In genomic region chr15:33091983-33092688, GRCh38 we compare ENCODE assay signal across 16 cellular contexts.
DNase-seq lines count a peak whose midpoint lies in the region; ATAC-seq and TF ChIP-seq lines count a peak whose summit lies in the region.
"Had no signal": no experiment of that assay in that cellular context is flagged by ENCODE, and none has a peak within 500 bp of the region (broad histone marks: within the 10 kb centered on the region; RNA-seq: fewer than 3 reads in every experiment).

No MANE protein-coding gene starts in this region.

- H3K4me3 Mint-ChIP-seq in CD4-positive, CD25-positive, alpha-beta regulatory T cell, result peak overlapping the region in 1 of 4 donors; percentile 76
- peak overlapping the region; percentile 1 to 77 (median 49) for H3K4me3 Mint-ChIP-seq in T-cell
- H3K4me3 Mint-ChIP-seq: activated naive CD8-positive, alpha-beta T cell treated with anti-CD3 and anti-CD28 coated beads, Interleukin-2, amount 50 U/mL, for 24 hours; H9 had no signal

- no peaks in the 10 kb centered on the region for H3K36me3 Mint-ChIP-seq in CD4-positive, CD25-positive, alpha-beta regulatory T cell
- H3K36me3 Mint-ChIP-seq in T-cell, result no peaks in the 10 kb centered on the region

- H3K4me1 ChIP-seq in CD4-positive, CD25-positive, alpha-beta regulatory T cell (ENCODE audit: control insufficient read depth, insufficient read depth, low read length, poor library complexity, severe bottlenecking), result no peaks in the 10 kb centered on the region
- H3K4me1 ChIP-seq in HEK293 (ENCODE audit: control insufficient read depth, insufficient read depth, low read length), result peaks cover 20% of the 10 kb centered on the region
- H3K4me1 ChIP-seq: parathyroid adenoma, spleen had no signal

- H3K36me3 ChIP-seq in CD4-positive, CD25-positive, alpha-beta regulatory T cell (ENCODE audit: control insufficient read depth, insufficient read depth, low read length), result no peaks in the 10 kb centered on the region
- no peaks in the 10 kb centered on the region for H3K36me3 ChIP-seq in HEK293 (ENCODE audit: control insufficient read depth in 2 of 2, insufficient read depth in 1 of 2, low read length in 2 of 2)
- H3K36me3 ChIP-seq: spleen had no signal

- peak overlapping the region in 1 of 3 donors; percentile 78 for H3K27ac Mint-ChIP-seq in CD4-positive, CD25-positive, alpha-beta regulatory T cell
- H3K27ac Mint-ChIP-seq in T-cell, result peak overlapping the region; percentile 33 to 75
- H3K27ac Mint-ChIP-seq: activated naive CD8-positive, alpha-beta T cell treated with anti-CD3 and anti-CD28 coated beads, Interleukin-2, amount 50 U/mL, for 24 hours had no signal

- peak overlapping the region; percentile 54 for H3K4me3 ChIP-seq in CD4-positive, CD25-positive, alpha-beta regulatory T cell (ENCODE audit: low read depth, low read length)
- H3K4me3 ChIP-seq in HEK293 (ENCODE audit: low read depth, low read length), result no peak overlapping the region

- CTCF ChIA-PET in HEK293 (lab: Yijun Ruan, JAX), result interaction anchor here (0.6 to 13.3 kb wide), 2 partner anchors 41 to 68 kb away, joined by 3 to 185 read pairs; no protein-coding TSS in a partner anchor
- CTCF ChIA-PET in T-cell (lab: Charles Lee), result interaction anchor here in 1 of 2 donors (0.9 kb wide), 1 partner anchor 609 kb away, joined by 3 read pairs; no protein-coding TSS in a partner anchor

- H3K27ac ChIP-seq in CD4-positive, CD25-positive, alpha-beta regulatory T cell (ENCODE audit: insufficient read depth, low read length, poor library complexity, severe bottlenecking), result no peak overlapping the region
- no peak overlapping the region for H3K27ac ChIP-seq in HEK293 (ENCODE audit: extremely low read depth, low read depth, low read length)
- H3K27ac ChIP-seq: epithelial cell of prostate, parathyroid adenoma, spleen had no signal

- POLR2A ChIA-PET in HEK293 (lab: Yijun Ruan, JAX) (no interaction called here), T-cell (lab: Charles Lee) (no interaction called here)

- H3K27me3 Mint-ChIP-seq in CD4-positive, CD25-positive, alpha-beta regulatory T cell, result peaks cover 9% of the 10 kb centered on the region
- no peaks in the 10 kb centered on the region for H3K27me3 Mint-ChIP-seq in T-cell
- H3K27me3 Mint-ChIP-seq: activated naive CD8-positive, alpha-beta T cell treated with anti-CD3 and anti-CD28 coated beads, Interleukin-2, amount 50 U/mL, for 24 hours had no signal

- H3K27me3 ChIP-seq in CD4-positive, CD25-positive, alpha-beta regulatory T cell (ENCODE audit: control insufficient read depth, insufficient read depth, low read length), result no peaks in the 10 kb centered on the region

- intact Hi-C loops in left colon (cut with DNase I, micrococcal nuclease), result no loop called here

- no peak for TF ChIP-seq CTCF in HEK293 (tag by site-specific recombination; IDR thresholded peaks at IDR 0.05)

- H3K4me1 Mint-ChIP-seq in CD4-positive, CD25-positive, alpha-beta regulatory T cell, result no peaks in the 10 kb centered on the region
- H3K4me1 Mint-ChIP-seq in T-cell, result peaks cover 13 to 40% (median 40%) of the 10 kb centered on the region in 3 donors

- no peak for DNase-seq in CD4-positive, CD25-positive, alpha-beta regulatory T cell
- DNase-seq in T-cell (peak in 5 of 34 experiments; percentile 8 to 18 (median 12)), left colon (peak; percentile 51), CD1c-positive myeloid dendritic cell (ENCODE audit: extremely low spot score) (no peak), GDM1 (lab: John Stamatoyannopoulos, UW) (no peak)
- no peak for DNase-seq in activated CD4-positive, alpha-beta T cell treated with anti-CD3 and anti-CD28 coated beads for 48 hours
- DNase-seq: activated naive CD8-positive, alpha-beta T cell treated with anti-CD3 and anti-CD28 coated beads, Interleukin-2, amount 50 U/mL, for 24 hours; H9; NCI-H1048; NCI-H226; spleen had no signal

- no peaks in the 10 kb centered on the region for H3K9me3 ChIP-seq in CD4-positive, CD25-positive, alpha-beta regulatory T cell (ENCODE audit: control insufficient read depth in 2 of 2, low read length in 2 of 2)
- H3K9me3 ChIP-seq in HEK293 (ENCODE audit: control insufficient read depth, insufficient read depth, low read depth, low read length), result no peaks in the 10 kb centered on the region
- H3K9me3 ChIP-seq: spleen had no signal

- ATAC-seq in CD4-positive, CD25-positive, alpha-beta regulatory T cell (ENCODE audit: low read depth in 2 of 2), result no peak
- ATAC-seq in T-cell (replicated peaks in 1 of 4) (peak in 3 of 4 experiments; percentile 60 to 83 (median 76)), left colon (peak; percentile 62), GM21825 (IDR thresholded peaks at IDR 0.05; ENCODE audit: unreplicated experiment) (no peak)
- ATAC-seq: activated naive CD8-positive, alpha-beta T cell treated with anti-CD3 and anti-CD28 coated beads, Interleukin-2, amount 50 U/mL, for 24 hours; Panc1 had no signal

- no peaks in the 10 kb centered on the region for H3K9me3 Mint-ChIP-seq in CD4-positive, CD25-positive, alpha-beta regulatory T cell
- no peaks in the 10 kb centered on the region for H3K9me3 Mint-ChIP-seq in T-cell
- H3K9me3 Mint-ChIP-seq: activated naive CD8-positive, alpha-beta T cell treated with anti-CD3 and anti-CD28 coated beads, Interleukin-2, amount 50 U/mL, for 24 hours; H9 had no signal

TF ChIP-seq in HEK293, 187 proteins besides CTCF, POLR2A, EP300 and RAD21 (continues in another document):
- TF ChIP-seq ZNF843 (tag by site-specific recombination; IDR thresholded peaks at IDR 0.05), result no peak
- TF ChIP-seq SCRT2 (tag by site-specific recombination; IDR thresholded peaks at IDR 0.05), result no peak
- TF ChIP-seq ZFHX2 (tag by site-specific recombination; conservative IDR thresholded peaks at IDR 0.05), result 0 out of 2 replicates have a peak, but pooled peaks have one; percentile 9
- TF ChIP-seq MZF1 (tag by site-specific recombination; IDR thresholded peaks at IDR 0.05; ENCODE audit: borderline replicate concordance), result no peak
- TF ChIP-seq ZNF169 (tag by site-specific recombination; IDR thresholded peaks at IDR 0.05), result no peak
- no peak for TF ChIP-seq ZNF560 (tag by site-specific recombination; IDR thresholded peaks at IDR 0.05; ENCODE audit: borderline replicate concordance)
- TF ChIP-seq ZNF654 (tag by site-specific recombination; IDR thresholded peaks at IDR 0.05; ENCODE audit: low read depth), result no peak
- 0 out of 2 replicates have a peak, but pooled peaks have one; percentile 11 for TF ChIP-seq EGR2 (tag by site-specific recombination; IDR thresholded peaks at IDR 0.05; ENCODE audit: low read depth)
- TF ChIP-seq ZNF211 (tag by site-specific recombination; IDR thresholded peaks at IDR 0.05; ENCODE audit: low read depth), result no peak
- no peak for TF ChIP-seq ZNF18 (tag by site-specific recombination; IDR thresholded peaks at IDR 0.05)
- no peak for TF ChIP-seq GLI4 (tag by site-specific recombination; IDR thresholded peaks at IDR 0.05)
- TF ChIP-seq ZNF394 (tag by site-specific recombination; IDR thresholded peaks at IDR 0.05; ENCODE audit: borderline replicate concordance), result no peak
- no peak for TF ChIP-seq ZBTB20 (tag by site-specific recombination; IDR thresholded peaks at IDR 0.05)
- no peak for TF ChIP-seq ZNF341 (tag by site-specific recombination; IDR thresholded peaks at IDR 0.05; ENCODE audit: low read depth)
- TF ChIP-seq ZNF548 (tag by site-specific recombination; IDR thresholded peaks at IDR 0.05), result no peak
- TF ChIP-seq ZNF561 (tag by site-specific recombination; IDR thresholded peaks at IDR 0.05; ENCODE audit: borderline replicate concordance), result no peak
- TF ChIP-seq HIC1 (tag by site-specific recombination; IDR thresholded peaks at IDR 0.05), result no peak
- no peak for TF ChIP-seq SCRT1 (tag by site-specific recombination; IDR thresholded peaks at IDR 0.05; ENCODE audit: borderline replicate concordance)

Comparison
In these comparisons a context has a peak if more than half of its experiments do, and no peak if none do; other contexts are left out.
1. ATAC-seq: peak in T-cell (3 of 4) and left colon (single experiment); none in CD4-positive, CD25-positive, alpha-beta regulatory T cell (0 of 2) and GM21825 (single experiment).
2. DNase-seq: peak in left colon (2 of 2); none in CD4-positive, CD25-positive, alpha-beta regulatory T cell (0 of 3), CD1c-positive myeloid dendritic cell (single experiment), activated CD4-positive, alpha-beta T cell treated with anti-CD3 and anti-CD28 coated beads for 48 hours (single experiment) and GDM1 (single experiment).